ENCODE assay signal across 2 cellular contexts in genomic region chr2:207255565-207255964, GRCh38.
TF ChIP-seq lines count a peak whose summit lies in the region.

No MANE protein-coding gene starts in this region.

TF ChIP-seq in IMR-90, 13 proteins besides CTCF, POLR2A, EP300 and RAD21:
- TF ChIP-seq RFX5 (IDR thresholded peaks at IDR 0.05; ENCODE audit: low read depth, low read length) = no peak
- no peak for TF ChIP-seq MXI1 (IDR thresholded peaks at IDR 0.05; ENCODE audit: borderline replicate concordance, low read depth, low read length)
- TF ChIP-seq CHD1 (IDR thresholded peaks at IDR 0.05; ENCODE audit: low read depth, low read length) = no peak
- no peak for TF ChIP-seq SMC3 (IDR thresholded peaks at IDR 0.05; ENCODE audit: low read depth, low read length)
- no peak for TF ChIP-seq CEBPB (IDR thresholded peaks at IDR 0.05; ENCODE audit: low read depth, low read length)
- TF ChIP-seq RCOR1 (IDR thresholded peaks at IDR 0.05; ENCODE audit: insufficient replicate concordance, low read length) = no peak
- TF ChIP-seq MAFK (IDR thresholded peaks at IDR 0.05; ENCODE audit: low read depth, low read length) = no peak
- no peak for TF ChIP-seq USF2 (IDR thresholded peaks at IDR 0.05; ENCODE audit: low read depth, low read length)
- TF ChIP-seq BHLHE40 (IDR thresholded peaks at IDR 0.05; ENCODE audit: low read depth, low read length) = no peak
- TF ChIP-seq ELK1 (IDR thresholded peaks at IDR 0.05; ENCODE audit: borderline replicate concordance, low read depth, low read length) = no peak
- no peak for TF ChIP-seq FOS (IDR thresholded peaks at IDR 0.05; ENCODE audit: low read depth, low read length)
- no peak for TF ChIP-seq NFE2L2 (IDR thresholded peaks at IDR 0.05; ENCODE audit: low read depth, low read length)
- no peak for TF ChIP-seq MAZ (IDR thresholded peaks at IDR 0.05; ENCODE audit: borderline replicate concordance, low read depth, low read length)
TF ChIP-seq in IMR-90: peak in this region for 0.

TF ChIP-seq in K562, 482 proteins besides CTCF, POLR2A, EP300 and RAD21:
- TF ChIP-seq CBFA2T2 (conservative IDR thresholded peaks at IDR 0.05) (peak; percentile 37), SNRNP70 (optimal IDR thresholded peaks at IDR 0.05; ENCODE audit: low read depth, low read length) (no peak), CBX3 (IDR thresholded peaks at IDR 0.05; ENCODE audit: borderline replicate concordance in 1 of 2, low read length in 2 of 2) (no peak), ARID1B (IDR thresholded peaks at IDR 0.05) (0 out of 2 replicates have a peak, but pooled peaks have one; percentile 42), CBFA2T3 (IDR thresholded peaks at IDR 0.05) (peak; percentile 52)
